ENCODE assay signal across 9 cellular contexts in genomic region chr6:156988276-156989158, GRCh38.
DNase-seq lines count a peak whose midpoint lies in the region; ATAC-seq and TF ChIP-seq lines count a peak whose summit lies in the region.
"Had no signal": no experiment of that assay in that cellular context is flagged by ENCODE, and none has a peak within 500 bp of the region (broad histone marks: within the 10 kb centered on the region; RNA-seq: fewer than 3 reads in every experiment).

No MANE protein-coding gene starts in this region.

- peak overlapping the region; percentile 76 for H3K27ac ChIP-seq in GM23338 (ENCODE audit: low read depth)
- H3K27ac ChIP-seq: 22Rv1 had no signal

- TF ChIP-seq CTCF in GM23338 (conservative IDR thresholded peaks at IDR 0.05; ENCODE audit: low read depth in 2 of 2) (no peak), epithelial cell of esophagus (IDR thresholded peaks at IDR 0.05; ENCODE audit: insufficient read depth, low read depth, low read length, missing control alignments) (no peak)

- H3F3A ChIP-seq in GM23338 (replicated peaks; ENCODE audit: low read depth) = no peaks in the 10 kb centered on the region

- no peaks in the 10 kb centered on the region; the same call in 2 of the 3 replicates for H3K36me3 Mint-ChIP-seq in GM23338 (ENCODE audit: low read depth)

- no peaks in the 10 kb centered on the region for H3K36me3 ChIP-seq in GM23338 (ENCODE audit: insufficient read depth)

- peak overlapping the region; percentile 57 for H3K27ac Mint-ChIP-seq in GM23338

- no peak overlapping the region for H2AFZ ChIP-seq in GM23338

- peaks cover 99% of the 10 kb centered on the region for H3K79me2 ChIP-seq in GM23338 (replicated peaks; ENCODE audit: insufficient read depth)

- ATAC-seq in GM23338 = peak; percentile 50

- no peaks in the 10 kb centered on the region; the same call in 1 of the 2 replicates for H4K20me1 ChIP-seq in GM23338 (replicated peaks; ENCODE audit: insufficient read depth)

- H3K4me1 Mint-ChIP-seq in GM23338 = peaks cover 61% of the 10 kb centered on the region

- H3K27me3 ChIP-seq in GM23338 (ENCODE audit: insufficient read depth) = no peaks in the 10 kb centered on the region

- peak overlapping the region; percentile 27; the same call in 2 of the 3 replicates for H3K4me3 Mint-ChIP-seq in GM23338

- no peaks in the 10 kb centered on the region for H3K9me2 ChIP-seq in GM23338 (ENCODE audit: insufficient read depth)

- H3K4me2 ChIP-seq in GM23338 = peak overlapping the region; percentile 33

- peaks cover 5% of the 10 kb centered on the region for H3K27me3 Mint-ChIP-seq in GM23338 (ENCODE audit: insufficient read depth, low read depth, poor library complexity)

- peak; percentile 15 for DNase-seq in DMS 273 (lab: John Stamatoyannopoulos, UW; ENCODE audit: unreplicated experiment)
- no peak for DNase-seq in DMS 273 treated with DMSO at 0.1 percent for 48 hours (lab: John Stamatoyannopoulos, UW)
- peak; percentile 47 for DNase-seq in GM23338 (ENCODE audit: low spot score)
- DNase-seq in M059J (ENCODE audit: low read depth) = peak; percentile 60
- DNase-seq in epithelial cell of esophagus (ENCODE audit: low read depth) = peak; percentile 43
- DNase-seq in SHP77 treated with DMSO at 0.1 percent for 48 hours (lab: John Stamatoyannopoulos, UW) = no peak
- no peak for DNase-seq in middle frontal gyrus (ENCODE audit: extremely low spot score, low spot score)
- no peak for DNase-seq in NCI-H1105 (lab: John Stamatoyannopoulos, UW)

- peaks cover 58% of the 10 kb centered on the region for H3K4me1 ChIP-seq in GM23338 (ENCODE audit: insufficient read depth)

- no peaks in the 10 kb centered on the region for H3K9me3 Mint-ChIP-seq in GM23338

- H3K4me3 ChIP-seq in GM23338 (no peak overlapping the region), epithelial cell of esophagus (ENCODE audit: low read length) (no peak overlapping the region)

TF ChIP-seq in GM23338, 12 proteins besides CTCF, POLR2A, EP300 and RAD21:
- TF ChIP-seq POLR2AphosphoS5 (IDR thresholded peaks at IDR 0.05; ENCODE audit: low read depth) (no peak), ETS1 (IDR thresholded peaks at IDR 0.05) (no peak), EZH2 (IDR thresholded peaks at IDR 0.05; ENCODE audit: low read depth, unreplicated experiment) (no peak), JUNB (IDR thresholded peaks at IDR 0.05; ENCODE audit: unreplicated experiment) (no peak), EZH2phosphoT487 (IDR thresholded peaks at IDR 0.05; ENCODE audit: unreplicated experiment) (no peak), ZNF331 (CRISPR knock-in tag; IDR thresholded peaks at IDR 0.05; ENCODE audit: low read depth) (no peak), STAT1 (IDR thresholded peaks at IDR 0.05; ENCODE audit: unreplicated experiment) (no peak), NANOG (IDR thresholded peaks at IDR 0.05; ENCODE audit: borderline replicate concordance) (no peak), ZNF114 (CRISPR knock-in tag; IDR thresholded peaks at IDR 0.05) (no peak), CREB1 (CRISPR knock-in tag; IDR thresholded peaks at IDR 0.05; ENCODE audit: low read depth) (no peak), REST (IDR thresholded peaks at IDR 0.05; ENCODE audit: unreplicated experiment) (no peak), ZNF462 (CRISPR knock-in tag; IDR thresholded peaks at IDR 0.05) (no peak)

Comparison
In these comparisons a context has a peak if more than half of its experiments do, and no peak if none do; other contexts are left out.
1. DNase-seq: peak in DMS 273 (single experiment), GM23338 (single experiment), M059J (single experiment) and epithelial cell of esophagus (single experiment); none in DMS 273 treated with DMSO at 0.1 percent for 48 hours (single experiment), SHP77 treated with DMSO at 0.1 percent for 48 hours (single experiment), middle frontal gyrus (single experiment) and NCI-H1105 (single experiment).